In genomic region chrX:134669378-134670098, GRCh38 we compare ENCODE assay signal across 13 cellular contexts. TPM values are rescaled to one million over a fixed set of nuclear protein-coding genes. Genes with fewer than 3 reads are reported as not detected.
DNase-seq lines count a peak whose midpoint lies in the region; ATAC-seq, FAIRE-seq and TF ChIP-seq lines count a peak whose summit lies in the region.
"Had no signal": no experiment of that assay in that cellular context is flagged by ENCODE, and none has a peak within 500 bp of the region (broad histone marks: within the 10 kb centered on the region; RNA-seq: fewer than 3 reads in every experiment).

No MANE protein-coding gene starts in this region.

- H4K8ac ChIP-seq in IMR-90 (ENCODE audit: low read depth in 2 of 2, low read length in 2 of 2), result peak overlapping the region; percentile 75 to 98

- H3K23ac ChIP-seq in IMR-90 (ENCODE audit: low read depth, low read length), result peak overlapping the region; percentile 88

- H3K14ac ChIP-seq in IMR-90 (replicated peaks; ENCODE audit: low read depth, low read length), result peak overlapping the region; percentile 93

- H3K79me2 ChIP-seq in ACC112 (ENCODE audit: control insufficient read depth, insufficient read depth, low read length, unreplicated experiment) (no peaks in the 10 kb centered on the region), endothelial cell of umbilical vein (ENCODE audit: control insufficient read depth, insufficient read depth, low read length) (no peaks in the 10 kb centered on the region)

- intact Hi-C loops in IMR-90 (cut with micrococcal nuclease) (no loop called here), endothelial cell of umbilical vein (cut with micrococcal nuclease) (loop anchor here (2.0 to 5.0 kb wide), 2 partner anchors 83 to 91 kb away; no protein-coding TSS in a partner anchor)

- H3K4me3 ChIP-seq in ACC112 (ENCODE audit: low read depth, low read length) (no peak overlapping the region), IMR-90 (ENCODE audit: insufficient read depth, low read depth, low read length) (no peak overlapping the region), endothelial cell of umbilical vein (replicated peaks in 1 of 3; ENCODE audit: insufficient read depth in 1 of 3, low read depth in 1 of 3, low read length in 3 of 3) (no peak overlapping the region)
- H3K4me3 ChIP-seq: tibial nerve had no signal

- peak overlapping the region; percentile 99 for H3K4ac ChIP-seq in IMR-90 (ENCODE audit: low read depth, low read length)

- dilution Hi-C loops in IMR-90 (cut with HindIII; ENCODE audit: low sequenced_read_pairs, unreplicated experiment), result no loop called here
- dilution Hi-C loops in endothelial cell of umbilical vein (cut with MboI; ENCODE audit: extremely low pct_ligation_motif_present, low sequenced_read_pairs), result no loop called here

- peak overlapping the region; percentile 28 for H3K9ac ChIP-seq in IMR-90 (ENCODE audit: low read depth, low read length)
- H3K9ac ChIP-seq in endothelial cell of umbilical vein (replicated peaks; ENCODE audit: extremely low read depth, insufficient read depth, low read length), result peak overlapping the region; percentile 11

- H3K9me3 ChIP-seq in IMR-90 (ENCODE audit: control insufficient read depth, insufficient read depth, low read length) (no peaks in the 10 kb centered on the region), endothelial cell of umbilical vein (replicated peaks; ENCODE audit: control insufficient read depth, insufficient read depth, low read length) (no peaks in the 10 kb centered on the region)
- H3K9me3 ChIP-seq: tibial nerve had no signal

- BruUV-seq in IMR-90 (replicated peaks; lab: Mats Ljungman, UMichigan) (no TSS peak), endothelial cell of umbilical vein (replicated peaks; lab: Mats Ljungman, UMichigan) (no TSS peak)

- TF ChIP-seq CTCF in IMR-90 (conservative IDR thresholded peaks at IDR 0.05; ENCODE audit: low read depth, low read length), result no peak
- no peak for TF ChIP-seq CTCF in endothelial cell of umbilical vein (IDR thresholded peaks at IDR 0.05; ENCODE audit: extremely low read depth in 1 of 2, insufficient read depth in 1 of 2, low read depth in 1 of 2, low read length in 2 of 2)

- H4K91ac ChIP-seq in IMR-90 (ENCODE audit: insufficient read depth, low read depth, low read length), result peak overlapping the region; percentile 99

- CTCF ChIA-PET in IMR-90 (lab: Yijun Ruan, JAX), result interaction anchor here (0.5 kb wide), 1 partner anchor 108 kb away, joined by 5 read pairs; no protein-coding TSS in a partner anchor
- CTCF ChIA-PET in endothelial cell of umbilical vein (lab: Charles Lee), result interaction anchor here (0.9 to 1.2 kb wide), 2 partner anchors 118 to 149 kb away, joined by 3 read pairs; no protein-coding TSS in a partner anchor
- CTCF ChIA-PET in HEK293T (lab: Yijun Ruan, JAX), result interaction anchor here (0.6 kb wide), 1 partner anchor 149 kb away, joined by 4 read pairs; no protein-coding TSS in a partner anchor

- in situ Hi-C loops in IMR-90 (cut with MboI; ENCODE audit: low sequenced_read_pairs), result no loop called here

- H3K36me3 ChIP-seq in ACC112 (ENCODE audit: insufficient read depth, low read length) (no peaks in the 10 kb centered on the region), IMR-90 (ENCODE audit: control insufficient read depth, insufficient read depth, low read length) (no peaks in the 10 kb centered on the region), endothelial cell of umbilical vein (ENCODE audit: control insufficient read depth in 2 of 2, extremely low read depth in 1 of 2, insufficient read depth in 2 of 2, low read length in 2 of 2) (no peaks in the 10 kb centered on the region)
- H3K36me3 ChIP-seq: tibial nerve had no signal

- DNase-seq in IMR-90 (peak; percentile 93), endothelial cell of umbilical vein (ENCODE audit: low read depth, low spot score) (peak; percentile 11), mucosa of gallbladder (ENCODE audit: low spot score) (peak; percentile 44), KG1 (lab: John Stamatoyannopoulos, UW) (no peak), NCI-H774 (lab: John Stamatoyannopoulos, UW) (no peak), HEK293T (ENCODE audit: extremely low spot score) (no peak)
- DNase-seq: stimulated activated CD4-positive, alpha-beta T cell treated with anti-CD3 and anti-CD28 coated beads, Interleukin-4, amount 100 ng/mL, for 4 hours; T-helper 17 cell had no signal

- peak overlapping the region; percentile 96 for H4K5ac ChIP-seq in IMR-90 (ENCODE audit: low read depth, low read length)

- peak overlapping the region; percentile 90 for H3K27ac ChIP-seq in ACC112 (ENCODE audit: low read depth, low read length)
- peak overlapping the region; percentile 94 for H3K27ac ChIP-seq in IMR-90 (ENCODE audit: insufficient read depth, low read length)
- H3K27ac ChIP-seq in endothelial cell of umbilical vein (ENCODE audit: insufficient read depth, low read depth, low read length), result peak overlapping the region; percentile 87
- H3K27ac ChIP-seq: tibial nerve had no signal

- POLR2A ChIA-PET in IMR-90 (lab: Charles Lee; ENCODE audit: unreplicated experiment) (interaction anchor here (0.6 to 1.1 kb wide), 2 partner anchors 38 to 65 kb away, joined by 3 to 4 read pairs; no protein-coding TSS in a partner anchor), endothelial cell of umbilical vein (lab: Charles Lee) (interaction anchor here (0.6 kb wide), 1 partner anchor 9 kb away, joined by 5 read pairs; no protein-coding TSS in a partner anchor), HEK293T (lab: Yijun Ruan, JAX) (no interaction called here)

- H2AK5ac ChIP-seq in IMR-90 (ENCODE audit: low read depth, low read length), result peak overlapping the region; percentile 91

- H3K4me2 ChIP-seq in IMR-90 (ENCODE audit: low read depth, low read length) (peak overlapping the region; percentile 31), endothelial cell of umbilical vein (ENCODE audit: insufficient read depth, low read length) (no peak overlapping the region)

- H3K79me1 ChIP-seq in IMR-90 (ENCODE audit: low read depth in 1 of 2, low read length in 2 of 2), result no peaks in the 10 kb centered on the region

- H3K9me1 ChIP-seq in IMR-90 (ENCODE audit: insufficient read depth, low read length) (0 out of 2 replicates have a peak, but pooled peaks cover 8% of the 10 kb centered on the region), endothelial cell of umbilical vein (replicated peaks; ENCODE audit: control insufficient read depth, extremely low read depth, insufficient read depth, low read length) (no peaks in the 10 kb centered on the region)

- peak overlapping the region; percentile 97 for H3K56ac ChIP-seq in IMR-90 (ENCODE audit: extremely low read depth, insufficient read depth, low read length)

- peak overlapping the region; percentile 96 for H2BK15ac ChIP-seq in IMR-90 (ENCODE audit: low read depth, low read length)

- H3K18ac ChIP-seq in IMR-90 (ENCODE audit: low read depth, low read length), result peak overlapping the region; percentile 91

- H3K27me3 ChIP-seq in ACC112 (ENCODE audit: insufficient read depth, low read length), result no peaks in the 10 kb centered on the region
- H3K27me3 ChIP-seq in IMR-90 (ENCODE audit: control insufficient read depth, insufficient read depth, low read length), result no peaks in the 10 kb centered on the region
- no peaks in the 10 kb centered on the region for H3K27me3 ChIP-seq in endothelial cell of umbilical vein (ENCODE audit: control insufficient read depth in 2 of 2, insufficient read depth in 2 of 2, low read length in 2 of 2)
- H3K27me3 ChIP-seq: tibial nerve had no signal

- H2BK120ac ChIP-seq in IMR-90 (ENCODE audit: low read depth, low read length), result peak overlapping the region; percentile 99

- no peak for TF ChIP-seq RAD21 in IMR-90 (IDR thresholded peaks at IDR 0.05; ENCODE audit: low read length)

- H2BK5ac ChIP-seq in IMR-90 (ENCODE audit: low read depth, low read length, poor library complexity, severe bottlenecking), result peak overlapping the region; percentile 97

- H4K20me1 ChIP-seq in IMR-90 (ENCODE audit: insufficient read depth, low read length) (no peaks in the 10 kb centered on the region), endothelial cell of umbilical vein (replicated peaks; ENCODE audit: control insufficient read depth, extremely low read depth, insufficient read depth, low read length) (no peaks in the 10 kb centered on the region)

- peak; percentile 75 for FAIRE-seq in endothelial cell of umbilical vein (lab: Jason Lieb, UNC)

- no peak for TF ChIP-seq POLR2A in IMR-90 (IDR thresholded peaks at IDR 0.05; ENCODE audit: low read depth, low read length)
- TF ChIP-seq POLR2A in endothelial cell of umbilical vein (IDR thresholded peaks at IDR 0.05; ENCODE audit: low read depth, low read length), result no peak

- H3K4me1 ChIP-seq in ACC112 (ENCODE audit: control insufficient read depth, insufficient read depth, low read length, unreplicated experiment), result peaks cover 29% of the 10 kb centered on the region
- H3K4me1 ChIP-seq in IMR-90 (ENCODE audit: control insufficient read depth, insufficient read depth, low read length), result peaks cover 20% of the 10 kb centered on the region
- H3K4me1 ChIP-seq in endothelial cell of umbilical vein (ENCODE audit: control insufficient read depth, extremely low read depth, insufficient read depth, low read length), result peaks cover 27% of the 10 kb centered on the region
- H3K4me1 ChIP-seq: tibial nerve had no signal

- ATAC-seq in IMR-90 (ENCODE audit: low read depth), result peak; percentile 85
- no peak for ATAC-seq in HG02970 (IDR thresholded peaks at IDR 0.05; ENCODE audit: low FRiP score, unreplicated experiment)
- ATAC-seq: T-helper 17 cell had no signal

- H2AFZ ChIP-seq in ACC112 (ENCODE audit: low read length, unreplicated experiment), result peak overlapping the region; percentile 47
- H2AFZ ChIP-seq in IMR-90 (replicated peaks; ENCODE audit: low read length, poor library complexity), result peak overlapping the region; percentile 91
- H2AFZ ChIP-seq in endothelial cell of umbilical vein (ENCODE audit: low read depth, low read length), result no peak overlapping the region

- peak overlapping the region; percentile 89 for H2AK9ac ChIP-seq in IMR-90 (replicated peaks; ENCODE audit: low read depth, low read length, poor library complexity)

- H2BK20ac ChIP-seq in IMR-90 (ENCODE audit: low read depth, low read length), result peak overlapping the region; percentile 99

- WGBS in IMR-90 (ENCODE audit: extremely low coverage in 2 of 2, insufficient read length in 1 of 2), 2 experiments, result 38% methylated on average over 5 of the region's 14 CpGs; no CpG with 5 or more reads in 1 of the 2 experiments

RNA-seq across cellular contexts. Expression of gene PLAC1, which starts 11.3 kb away (rescaled TPM):
- total RNA-seq in IMR-90 (2012; rRNA removed) (0.28 and 0.36 TPM in 2 replicates), endothelial cell of umbilical vein (0.58 and 0.81 TPM in 2 replicates), mucosa of gallbladder (not detected)
- polyA plus RNA-seq in IMR-90 (2012; rRNA removed) (0.65 and 0.74 TPM in 2 replicates), endothelial cell of umbilical vein (2.4 and 2.8 TPM in 2 replicates)
- polyA plus RNA-seq in IMR-90 (2012; cell fraction: cytosol; rRNA removed), result 0.15 and 0.66 TPM in 2 replicates
- polyA plus RNA-seq in IMR-90 (2012; cell fraction: nucleus; rRNA removed; ENCODE audit: low replicate concordance), result 0.16 and 0.36 TPM in 2 replicates
- 1.6 and 2.1 TPM in 2 replicates for polyA plus RNA-seq in endothelial cell of umbilical vein (2011; cell fraction: cytosol; rRNA removed)
- 0.74 and 0.78 TPM in 2 replicates for polyA plus RNA-seq in endothelial cell of umbilical vein (2011; cell fraction: nucleus; rRNA removed)
- polyA plus RNA-seq in endothelial cell of umbilical vein (2012), result 0.54 and 0.56 TPM in 2 replicates
- 0.40 and 1.8 TPM in 2 replicates for polyA minus RNA-seq in endothelial cell of umbilical vein
- not detected for polyA minus RNA-seq in endothelial cell of umbilical vein (2011; cell fraction: cytosol; rRNA and poly(A)+ RNA removed)
- polyA minus RNA-seq in endothelial cell of umbilical vein (2011; cell fraction: nucleus; rRNA and poly(A)+ RNA removed), result 0.38 TPM in 1 of 2 replicates, not detected in the other
- total RNA-seq: mononuclear cell, T-helper 17 cell, tibial nerve had no signal
- polyA plus RNA-seq: CD14-positive monocyte had no signal

Comparison
In these comparisons a context has a peak if more than half of its experiments do, and no peak if none do; other contexts are left out.
1. DNase-seq: peak in IMR-90 (single experiment), endothelial cell of umbilical vein (single experiment) and mucosa of gallbladder (single experiment); none in KG1 (single experiment), NCI-H774 (single experiment) and HEK293T (single experiment).
2. Peak in every context shown above with its lines, with median percentiles within 50 percentile points of each other: H3K27ac ChIP-seq.